Comparison of ENCODE assay signal across 8 cellular contexts in the genomic region with DNA sequence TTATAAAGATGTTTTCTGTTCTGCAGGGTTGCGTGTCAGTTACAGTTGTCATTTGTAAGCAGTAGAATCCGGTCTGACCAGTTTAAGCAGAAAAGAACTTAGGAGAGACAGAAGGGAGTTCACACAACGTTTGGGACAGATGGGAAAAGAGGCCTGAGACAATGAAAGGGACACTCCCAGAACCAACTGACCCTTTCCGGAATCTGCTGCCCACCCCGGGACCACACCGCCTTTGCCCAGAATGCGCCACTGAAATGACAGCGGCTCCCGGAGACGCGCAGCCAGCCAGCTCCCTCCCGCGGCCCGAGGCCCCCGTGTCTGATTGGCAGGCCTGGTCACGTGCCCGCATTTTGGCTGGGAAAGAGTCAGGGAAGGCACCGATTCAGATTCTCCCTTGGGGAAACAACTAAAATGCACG.
DNase-seq lines count a peak whose midpoint lies in the region; ATAC-seq and TF ChIP-seq lines count a peak whose summit lies in the region.

No MANE protein-coding gene starts in this region.

- H3K9me3 ChIP-seq in HUES6 (ENCODE audit: control insufficient read depth, insufficient read depth, low read depth, low read length) (peaks cover 4% of the 10 kb centered on the region; the same call in 1 of the 2 replicates), testis (no peaks in the 10 kb centered on the region)

- H3K4me1 Mint-ChIP-seq in activated naive CD4-positive, alpha-beta T cell treated with anti-CD3 and anti-CD28 coated beads, Interleukin-2, amount 50 U/mL, for 24 hours, result peaks cover 10% of the 10 kb centered on the region
- peaks cover 8% of the 10 kb centered on the region for H3K4me1 Mint-ChIP-seq in glutamatergic neuron (ENCODE audit: low read depth, unreplicated experiment)

- WGBS in testis, 2 donors, result 9 to 20% methylated on average over 18 to 19 of the region's 19 CpGs

- no peaks in the 10 kb centered on the region for H3K27me3 Mint-ChIP-seq in activated naive CD4-positive, alpha-beta T cell treated with anti-CD3 and anti-CD28 coated beads, Interleukin-2, amount 50 U/mL, for 24 hours
- no peaks in the 10 kb centered on the region for H3K27me3 Mint-ChIP-seq in glutamatergic neuron (ENCODE audit: unreplicated experiment)

- H3K36me3 Mint-ChIP-seq in activated naive CD4-positive, alpha-beta T cell treated with anti-CD3 and anti-CD28 coated beads, Interleukin-2, amount 50 U/mL, for 24 hours, result no peaks in the 10 kb centered on the region
- H3K36me3 Mint-ChIP-seq in glutamatergic neuron (ENCODE audit: unreplicated experiment), result peaks cover 4% of the 10 kb centered on the region

- intact Hi-C loops in testis (cut with DNase I; ENCODE audit: low total_unique reads), result no loop called here

- H3K9ac ChIP-seq in HUES6 (ENCODE audit: low read length), result no peak overlapping the region

- H3K27ac ChIP-seq in HUES6 (ENCODE audit: low read depth, low read length), result no peak overlapping the region
- H3K27ac ChIP-seq in testis, result no peak overlapping the region

- H3K4me1 ChIP-seq in HUES6 (ENCODE audit: control insufficient read depth, insufficient read depth, low read length) (no peaks in the 10 kb centered on the region), testis (no peaks in the 10 kb centered on the region)

- TF ChIP-seq CTCF in glutamatergic neuron (IDR thresholded peaks at IDR 0.05; ENCODE audit: partially characterized antibody, unreplicated experiment), result no peak
- no peak for TF ChIP-seq CTCF in omental fat pad (IDR thresholded peaks at IDR 0.05)
- TF ChIP-seq CTCF in testis (IDR thresholded peaks at IDR 0.05), result no peak

- H3K27ac Mint-ChIP-seq in activated naive CD4-positive, alpha-beta T cell treated with anti-CD3 and anti-CD28 coated beads, Interleukin-2, amount 50 U/mL, for 24 hours, result no peak overlapping the region
- H3K27ac Mint-ChIP-seq in glutamatergic neuron (ENCODE audit: unreplicated experiment), result peak overlapping the region; percentile 76

- ATAC-seq in GM18511 (IDR thresholded peaks at IDR 0.05; ENCODE audit: unreplicated experiment), result peak; percentile 44
- ATAC-seq in omental fat pad (ENCODE audit: low FRiP score), result peak; percentile 57
- no peak for ATAC-seq in HG02623 (IDR thresholded peaks at IDR 0.05; ENCODE audit: unreplicated experiment)

- H3K36me3 ChIP-seq in HUES6 (ENCODE audit: control insufficient read depth, insufficient read depth, low read length) (no peaks in the 10 kb centered on the region), testis (ENCODE audit: low read depth, missing control alignments) (no peaks in the 10 kb centered on the region)

- TF ChIP-seq POLR2A in testis (IDR thresholded peaks at IDR 0.05), result no peak

- no peaks in the 10 kb centered on the region for H3K27me3 ChIP-seq in HUES6 (ENCODE audit: control insufficient read depth, insufficient read depth, low read length)
- H3K27me3 ChIP-seq in testis, result no peaks in the 10 kb centered on the region

- H3K4me3 ChIP-seq in HUES6 (ENCODE audit: low read depth, low read length) (peak overlapping the region; percentile 67), testis (peak overlapping the region; percentile 34 to 40)

- no peaks in the 10 kb centered on the region for H3K9me3 Mint-ChIP-seq in activated naive CD4-positive, alpha-beta T cell treated with anti-CD3 and anti-CD28 coated beads, Interleukin-2, amount 50 U/mL, for 24 hours
- H3K9me3 Mint-ChIP-seq in glutamatergic neuron (ENCODE audit: unreplicated experiment), result peaks cover under 1% of the 10 kb centered on the region

- peak overlapping the region; percentile 81 for H3K4me3 Mint-ChIP-seq in activated naive CD4-positive, alpha-beta T cell treated with anti-CD3 and anti-CD28 coated beads, Interleukin-2, amount 50 U/mL, for 24 hours
- peak overlapping the region; percentile 83 for H3K4me3 Mint-ChIP-seq in glutamatergic neuron (ENCODE audit: unreplicated experiment)

- DNase-seq in SHP77 treated with DMSO at 0.1 percent for 48 hours (lab: John Stamatoyannopoulos, UW) (peak; percentile 36), glutamatergic neuron (peak; percentile 91), omental fat pad (ENCODE audit: low spot score) (peak; percentile 54), testis (peak; percentile 78)

Comparison
In these comparisons a context has a peak if more than half of its experiments do, and no peak if none do; other contexts are left out.
1. DNase-seq: peak in every context shown above with its lines; median percentile 91 in glutamatergic neuron; 78 in testis; 54 in omental fat pad; 36 in SHP77 treated with DMSO at 0.1 percent for 48 hours.